In genomic region chr4:67393699-67394281, GRCh38 we compare ENCODE assay signal across 8 cellular contexts.
A peak's percentile ranks its signal among the peaks of the same experiment; 100 is the strongest.
DNase-seq lines count a peak whose midpoint lies in the region; ATAC-seq and TF ChIP-seq lines count a peak whose summit lies in the region.

No MANE protein-coding gene starts in this region.

- H3K27ac ChIP-seq in CD4-positive, alpha-beta memory T cell (ENCODE audit: low read depth, low read length) = no peak overlapping the region

- no peaks in the 10 kb centered on the region for H3K9me3 ChIP-seq in CD4-positive, alpha-beta memory T cell (ENCODE audit: control insufficient read depth in 1 of 2, low read length in 2 of 2)

- peaks cover 3% of the 10 kb centered on the region for H3K27me3 ChIP-seq in CD4-positive, alpha-beta memory T cell (ENCODE audit: insufficient read depth, low read length)

- CTCF ChIA-PET in CD4-positive, alpha-beta memory T cell (lab: Charles Lee; ENCODE audit: partially characterized antibody) = interaction anchor here (0.9 to 1.8 kb wide), 3 partner anchors 24 to 31 kb away, joined by 3 to 5 read pairs (median 3); no protein-coding TSS in a partner anchor

- intact Hi-C loops in CD4-positive, alpha-beta memory T cell (cut with micrococcal nuclease) = loop anchor here (5.0 kb wide), 1 partner anchor 306 kb away; no protein-coding TSS in a partner anchor

- no peak overlapping the region for H3K27ac Mint-ChIP-seq in CD4-positive, alpha-beta memory T cell
- no peak overlapping the region for H3K27ac Mint-ChIP-seq in nephron progenitor cell

- no peak overlapping the region for H3K4me3 ChIP-seq in CD4-positive, alpha-beta memory T cell (ENCODE audit: low read length in 2 of 2)

- H3K4me3 Mint-ChIP-seq in CD4-positive, alpha-beta memory T cell = no peak overlapping the region
- H3K4me3 Mint-ChIP-seq in nephron progenitor cell = no peak overlapping the region

- ATAC-seq in HG03469 (IDR thresholded peaks at IDR 0.05; ENCODE audit: unreplicated experiment) = no peak
- no peak for ATAC-seq in GM21717 (IDR thresholded peaks at IDR 0.05; ENCODE audit: unreplicated experiment)

- H3K4me1 ChIP-seq in CD4-positive, alpha-beta memory T cell (ENCODE audit: insufficient read depth, low read length) = no peaks in the 10 kb centered on the region

- DNase-seq in CD4-positive, alpha-beta memory T cell = peak in 4 of 5 donors; percentile 13 to 20 (median 17)
- DNase-seq in GM13977 (ENCODE audit: low spot score) = peak; percentile 41
- peak; percentile 48 for DNase-seq in NCI-H69 (lab: John Stamatoyannopoulos, UW)
- DNase-seq in dermis blood vessel endothelial cell = peak; percentile 68
- peak; percentile 13 for DNase-seq in nephron progenitor cell
- DNase-seq in NCI-H128 (lab: John Stamatoyannopoulos, UW; ENCODE audit: unreplicated experiment) = no peak

- H3K36me3 Mint-ChIP-seq in CD4-positive, alpha-beta memory T cell = no peaks in the 10 kb centered on the region
- H3K36me3 Mint-ChIP-seq in nephron progenitor cell (ENCODE audit: low read depth) = no peaks in the 10 kb centered on the region

- in situ Hi-C loops in GM13977 (cut with MboI; ENCODE audit: low pct_unique_long_range_greater_than_20kb, low sequenced_read_pairs, unreplicated experiment) = no loop called here

- peak; percentile 63 for TF ChIP-seq CTCF in GM13977 (IDR thresholded peaks at IDR 0.05; ENCODE audit: extremely low read depth, insufficient read depth, missing control alignments)
- peak; percentile 86 for TF ChIP-seq CTCF in nephron progenitor cell (IDR thresholded peaks at IDR 0.05)

- H3K27me3 Mint-ChIP-seq in CD4-positive, alpha-beta memory T cell = peaks cover 0 to 2% of the 10 kb centered on the region in 2 donors
- H3K27me3 Mint-ChIP-seq in nephron progenitor cell (ENCODE audit: low read depth, poor library complexity) = peaks cover 7% of the 10 kb centered on the region

- no peaks in the 10 kb centered on the region for H3K9me3 Mint-ChIP-seq in CD4-positive, alpha-beta memory T cell
- H3K9me3 Mint-ChIP-seq in nephron progenitor cell = no peaks in the 10 kb centered on the region

- H3K4me1 Mint-ChIP-seq in CD4-positive, alpha-beta memory T cell = no peaks in the 10 kb centered on the region
- no peaks in the 10 kb centered on the region for H3K4me1 Mint-ChIP-seq in nephron progenitor cell

- no peaks in the 10 kb centered on the region for H3K36me3 ChIP-seq in CD4-positive, alpha-beta memory T cell (ENCODE audit: insufficient read depth, low read length)

- POLR2A ChIA-PET in CD4-positive, alpha-beta memory T cell (lab: Charles Lee; ENCODE audit: partially characterized antibody) = no interaction called here
